Comparison of ENCODE assay signal across 1 cellular context in genomic region chr10:101745074-101745690, GRCh38.
TF ChIP-seq lines count a peak whose summit lies in the region.

No MANE protein-coding gene starts in this region.

TF ChIP-seq in GM23338, 12 proteins besides CTCF, POLR2A, EP300 and RAD21 (continued from another document):
- TF ChIP-seq ZNF462 (CRISPR knock-in tag; IDR thresholded peaks at IDR 0.05) (no peak), EZH2phosphoT487 (IDR thresholded peaks at IDR 0.05; ENCODE audit: unreplicated experiment) (no peak), ZNF331 (CRISPR knock-in tag; IDR thresholded peaks at IDR 0.05; ENCODE audit: low read depth) (no peak), NANOG (IDR thresholded peaks at IDR 0.05; ENCODE audit: borderline replicate concordance) (no peak), REST (IDR thresholded peaks at IDR 0.05; ENCODE audit: unreplicated experiment) (no peak), ETS1 (IDR thresholded peaks at IDR 0.05) (no peak), EZH2 (IDR thresholded peaks at IDR 0.05; ENCODE audit: low read depth, unreplicated experiment) (no peak), JUNB (IDR thresholded peaks at IDR 0.05; ENCODE audit: unreplicated experiment) (no peak), STAT1 (IDR thresholded peaks at IDR 0.05; ENCODE audit: unreplicated experiment) (no peak), ZNF114 (CRISPR knock-in tag; IDR thresholded peaks at IDR 0.05) (no peak)
